In the genomic region with DNA sequence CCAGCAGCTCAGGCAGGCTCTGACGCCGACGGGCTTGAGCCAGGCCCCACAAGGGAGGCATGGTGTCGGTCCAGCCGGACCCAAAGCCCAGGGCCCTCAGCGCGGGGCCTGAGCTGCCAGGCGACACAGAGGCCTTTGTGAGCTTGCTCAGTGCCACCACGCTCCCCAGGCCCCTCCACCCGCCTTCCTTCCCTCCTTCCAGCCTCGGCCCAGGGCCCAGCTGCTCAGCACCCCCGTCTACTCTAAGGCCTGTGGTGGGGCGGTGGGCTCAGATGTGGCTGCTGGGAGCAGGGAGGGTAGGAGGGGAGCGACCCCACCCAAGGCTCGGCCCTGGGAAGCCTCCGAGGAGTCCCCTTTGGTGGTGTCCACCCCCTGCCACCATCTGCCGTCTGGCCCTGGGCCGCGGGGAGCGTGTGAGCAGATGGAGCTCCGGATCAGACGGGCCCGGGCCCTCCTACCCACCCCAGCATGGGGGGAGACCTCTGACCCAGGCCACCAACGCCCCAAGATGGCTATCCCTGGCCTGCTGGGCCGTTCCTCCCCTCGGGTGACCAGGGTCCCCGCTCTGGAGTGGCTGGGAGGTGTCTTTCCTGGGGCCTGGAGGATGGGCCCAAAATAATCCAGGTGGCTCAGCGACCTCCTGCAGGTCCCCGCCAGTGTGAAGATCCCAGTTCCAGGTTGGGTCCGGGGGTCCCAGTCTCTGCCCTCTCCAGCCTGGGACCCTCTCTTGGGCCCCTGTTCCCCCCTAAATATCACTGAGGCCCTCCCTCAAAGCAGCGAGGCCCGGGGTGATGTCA, we compare ENCODE assay signal across 8 cellular contexts. TPM values are rescaled to one million over a fixed set of nuclear protein-coding genes. Genes with fewer than 3 reads are reported as not detected.
DNase-seq lines count a peak whose midpoint lies in the region; ATAC-seq and TF ChIP-seq lines count a peak whose summit lies in the region.

No MANE protein-coding gene starts in this region.

- POLR2A ChIA-PET in activated CD8-positive, alpha-beta T cell treated with anti-CD3 and anti-CD28 coated beads, Interleukin-2, amount 10 ng/mL, durations not matched to agents 7 days and 5 days (lab: Charles Lee) = interaction anchor here (1.1 kb wide), 1 partner anchor 73 kb away, joined by 3 read pairs; no protein-coding TSS in a partner anchor

- no peak for ATAC-seq in activated CD8-positive, alpha-beta T cell treated with anti-CD3 and anti-CD28 coated beads, Interleukin-2, amount 10 ng/mL, durations not matched to agents 7 days and 5 days
- no peak for ATAC-seq in GM18520 (IDR thresholded peaks at IDR 0.05; ENCODE audit: unreplicated experiment)

- H3K9me3 ChIP-seq in cardiac muscle cell (ENCODE audit: low read depth) = no peaks in the 10 kb centered on the region

- peak; percentile 85 for DNase-seq in D341Med (ENCODE audit: low spot score)
- DNase-seq in activated CD8-positive, alpha-beta T cell treated with anti-CD3 and anti-CD28 coated beads, Interleukin-2, amount 10 ng/mL, durations not matched to agents 7 days and 5 days = no peak
- DNase-seq in cardiac muscle cell (ENCODE audit: low read depth in 1 of 2, low spot score in 1 of 2) = no peak
- peak; percentile 71 for DNase-seq in retina
- no peak for DNase-seq in activated T-helper 1 cell treated with anti-CD3 and anti-CD28 coated beads, Interleukin-12 subunit alpha, Interleukin-12 subunit beta, Interleukin-2, Interleukin-4 antibody, amounts not matched to agents 30 ng/mL and 10 ng/mL and 1 ng/mL, durations not matched to agents 14 hours and 24 hours and 36 hours (ENCODE audit: low spot score)
- no peak for DNase-seq in NCI-H2081 (lab: John Stamatoyannopoulos, UW)
- DNase-seq in NCI-H2196 (lab: John Stamatoyannopoulos, UW; ENCODE audit: unreplicated experiment) = no peak

- CTCF ChIA-PET in activated CD8-positive, alpha-beta T cell treated with anti-CD3 and anti-CD28 coated beads, Interleukin-2, amount 10 ng/mL, durations not matched to agents 7 days and 5 days (lab: Charles Lee) = interaction anchor here (1.0 to 1.8 kb wide), 3 partner anchors 79 to 81 kb away, joined by 3 to 4 read pairs (median 4); no protein-coding TSS in a partner anchor

- intact Hi-C loops in activated T-helper 1 cell treated with anti-CD3 and anti-CD28 coated beads, Interleukin-12 subunit alpha, Interleukin-12 subunit beta, Interleukin-2, Interleukin-4 antibody, amounts not matched to agents 30 ng/mL and 10 ng/mL and 1 ng/mL, durations not matched to agents 14 hours and 24 hours and 36 hours (cut with micrococcal nuclease) = no loop called here

- H3K36me3 ChIP-seq in cardiac muscle cell = peaks cover 7% of the 10 kb centered on the region

- peaks cover under 1% of the 10 kb centered on the region for H3K4me1 ChIP-seq in cardiac muscle cell (ENCODE audit: low read depth)

- peaks cover 40% of the 10 kb centered on the region for H3K36me3 Mint-ChIP-seq in activated CD8-positive, alpha-beta T cell treated with anti-CD3 and anti-CD28 coated beads, Interleukin-2, amount 10 ng/mL, durations not matched to agents 7 days and 5 days (ENCODE audit: low read depth)
- peaks cover 14% of the 10 kb centered on the region for H3K36me3 Mint-ChIP-seq in activated T-helper 1 cell treated with anti-CD3 and anti-CD28 coated beads, Interleukin-12 subunit alpha, Interleukin-12 subunit beta, Interleukin-2, Interleukin-4 antibody, amounts not matched to agents 30 ng/mL and 10 ng/mL and 1 ng/mL, durations not matched to agents 14 hours and 24 hours and 36 hours (ENCODE audit: low read depth)

- H3K27ac Mint-ChIP-seq in activated CD8-positive, alpha-beta T cell treated with anti-CD3 and anti-CD28 coated beads, Interleukin-2, amount 10 ng/mL, durations not matched to agents 7 days and 5 days = peak overlapping the region; percentile 25
- H3K27ac Mint-ChIP-seq in activated T-helper 1 cell treated with anti-CD3 and anti-CD28 coated beads, Interleukin-12 subunit alpha, Interleukin-12 subunit beta, Interleukin-2, Interleukin-4 antibody, amounts not matched to agents 30 ng/mL and 10 ng/mL and 1 ng/mL, durations not matched to agents 14 hours and 24 hours and 36 hours = no peak overlapping the region

- H3K4me3 ChIP-seq in cardiac muscle cell = no peak overlapping the region

- peaks cover 33% of the 10 kb centered on the region for H3K4me1 Mint-ChIP-seq in activated CD8-positive, alpha-beta T cell treated with anti-CD3 and anti-CD28 coated beads, Interleukin-2, amount 10 ng/mL, durations not matched to agents 7 days and 5 days (ENCODE audit: low read depth)
- no peaks in the 10 kb centered on the region for H3K4me1 Mint-ChIP-seq in activated T-helper 1 cell treated with anti-CD3 and anti-CD28 coated beads, Interleukin-12 subunit alpha, Interleukin-12 subunit beta, Interleukin-2, Interleukin-4 antibody, amounts not matched to agents 30 ng/mL and 10 ng/mL and 1 ng/mL, durations not matched to agents 14 hours and 24 hours and 36 hours (ENCODE audit: low read depth)

- peak overlapping the region; percentile 36 for H3K4me3 Mint-ChIP-seq in activated CD8-positive, alpha-beta T cell treated with anti-CD3 and anti-CD28 coated beads, Interleukin-2, amount 10 ng/mL, durations not matched to agents 7 days and 5 days
- no peak overlapping the region for H3K4me3 Mint-ChIP-seq in activated T-helper 1 cell treated with anti-CD3 and anti-CD28 coated beads, Interleukin-12 subunit alpha, Interleukin-12 subunit beta, Interleukin-2, Interleukin-4 antibody, amounts not matched to agents 30 ng/mL and 10 ng/mL and 1 ng/mL, durations not matched to agents 14 hours and 24 hours and 36 hours

- peak overlapping the region; percentile 73 for H3K27ac ChIP-seq in cardiac muscle cell

- H3K27me3 Mint-ChIP-seq in activated CD8-positive, alpha-beta T cell treated with anti-CD3 and anti-CD28 coated beads, Interleukin-2, amount 10 ng/mL, durations not matched to agents 7 days and 5 days (ENCODE audit: low read depth) = no peaks in the 10 kb centered on the region
- H3K27me3 Mint-ChIP-seq in activated T-helper 1 cell treated with anti-CD3 and anti-CD28 coated beads, Interleukin-12 subunit alpha, Interleukin-12 subunit beta, Interleukin-2, Interleukin-4 antibody, amounts not matched to agents 30 ng/mL and 10 ng/mL and 1 ng/mL, durations not matched to agents 14 hours and 24 hours and 36 hours (ENCODE audit: insufficient read depth) = no peaks in the 10 kb centered on the region

- H3K27me3 ChIP-seq in cardiac muscle cell = no peaks in the 10 kb centered on the region

- no peaks in the 10 kb centered on the region for H3K9me3 Mint-ChIP-seq in activated CD8-positive, alpha-beta T cell treated with anti-CD3 and anti-CD28 coated beads, Interleukin-2, amount 10 ng/mL, durations not matched to agents 7 days and 5 days (ENCODE audit: insufficient read depth)
- H3K9me3 Mint-ChIP-seq in activated T-helper 1 cell treated with anti-CD3 and anti-CD28 coated beads, Interleukin-12 subunit alpha, Interleukin-12 subunit beta, Interleukin-2, Interleukin-4 antibody, amounts not matched to agents 30 ng/mL and 10 ng/mL and 1 ng/mL, durations not matched to agents 14 hours and 24 hours and 36 hours = no peaks in the 10 kb centered on the region

- no peak for TF ChIP-seq CTCF in cardiac muscle cell (IDR thresholded peaks at IDR 0.05; ENCODE audit: low read depth, low read length)

RNA-seq across cellular contexts. Expression of a gene that starts 7.8 kb away (rescaled TPM):
- total RNA-seq in activated CD8-positive, alpha-beta T cell treated with anti-CD3 and anti-CD28 coated beads, Interleukin-2, amount 10 ng/mL, durations not matched to agents 7 days and 5 days = 10 to 100 TPM; 59.1 to 63.1 TPM
- total RNA-seq in cardiac muscle cell = 14.6 and 20.5 TPM in 2 replicates
- polyA plus RNA-seq in cardiac muscle cell = 17.2 and 18.6 TPM in 2 replicates
- total RNA-seq in activated T-helper 1 cell treated with anti-CD3 and anti-CD28 coated beads, Interleukin-12 subunit alpha, Interleukin-12 subunit beta, Interleukin-2, Interleukin-4 antibody, amounts not matched to agents 30 ng/mL and 10 ng/mL and 1 ng/mL, durations not matched to agents 14 hours and 24 hours and 36 hours = 37.1 and 41.3 TPM in 2 replicates

RNA-seq across cellular contexts. Expression of a gene that starts 51.4 kb away (rescaled TPM):
- total RNA-seq in activated CD8-positive, alpha-beta T cell treated with anti-CD3 and anti-CD28 coated beads, Interleukin-2, amount 10 ng/mL, durations not matched to agents 7 days and 5 days = 10 to 100 TPM; 34.2 to 35.6 TPM
- total RNA-seq in cardiac muscle cell = 32.6 and 35.4 TPM in 2 replicates
- 9.6 and 11.3 TPM in 2 replicates for polyA plus RNA-seq in cardiac muscle cell
- 37.6 and 41.0 TPM in 2 replicates for total RNA-seq in activated T-helper 1 cell treated with anti-CD3 and anti-CD28 coated beads, Interleukin-12 subunit alpha, Interleukin-12 subunit beta, Interleukin-2, Interleukin-4 antibody, amounts not matched to agents 30 ng/mL and 10 ng/mL and 1 ng/mL, durations not matched to agents 14 hours and 24 hours and 36 hours

Comparison
In these comparisons a context has a peak if more than half of its experiments do, and no peak if none do; other contexts are left out.
1. DNase-seq: peak in D341Med (single experiment) and retina (single experiment); none in activated CD8-positive, alpha-beta T cell treated with anti-CD3 and anti-CD28 coated beads, Interleukin-2, amount 10 ng/mL, durations not matched to agents 7 days and 5 days (single experiment), cardiac muscle cell (0 of 2), activated T-helper 1 cell treated with anti-CD3 and anti-CD28 coated beads, Interleukin-12 subunit alpha, Interleukin-12 subunit beta, Interleukin-2, Interleukin-4 antibody, amounts not matched to agents 30 ng/mL and 10 ng/mL and 1 ng/mL, durations not matched to agents 14 hours and 24 hours and 36 hours (single experiment), NCI-H2081 (0 of 2) and NCI-H2196 (single experiment).